In the genomic region with DNA sequence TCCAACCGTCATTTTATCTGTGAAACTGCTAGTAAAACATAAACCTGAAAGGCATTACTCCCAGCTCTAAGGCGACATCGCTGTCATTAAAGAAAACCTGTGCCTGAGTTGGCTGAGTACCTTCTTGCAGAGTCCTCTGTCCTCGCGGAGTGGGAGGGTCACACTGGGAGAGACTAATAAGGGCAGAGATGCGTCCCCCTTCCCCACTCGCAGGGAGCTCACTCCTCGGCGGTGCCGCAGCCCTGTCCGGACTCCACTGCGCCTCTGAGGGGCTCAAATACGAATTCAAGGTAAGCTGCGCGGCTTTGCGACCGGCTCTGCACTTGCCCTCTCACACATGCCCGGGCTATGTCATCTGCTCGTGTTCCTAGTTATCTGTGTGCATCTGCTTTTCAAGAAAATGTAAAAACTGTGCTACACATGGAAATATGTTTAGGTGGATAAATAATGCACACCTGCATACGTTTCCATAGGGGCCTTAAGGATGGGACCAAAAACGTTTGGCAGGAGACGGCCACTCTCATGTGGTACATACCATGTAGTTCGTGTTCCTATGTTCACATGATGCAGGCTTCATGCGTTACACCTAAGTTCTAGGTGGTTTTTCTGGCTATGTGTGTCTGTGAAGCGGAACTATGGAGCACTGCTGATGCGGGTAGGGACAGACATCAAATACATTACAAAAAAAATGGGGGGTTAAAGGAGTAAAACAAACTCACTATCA, we compare ENCODE assay signal across 9 cellular contexts. TPM values are rescaled to one million over a fixed set of nuclear protein-coding genes. Genes with fewer than 3 reads are reported as not detected.
DNase-seq lines count a peak whose midpoint lies in the region; ATAC-seq, FAIRE-seq and TF ChIP-seq lines count a peak whose summit lies in the region.
"Had no signal": no experiment of that assay in that cellular context is flagged by ENCODE, and none has a peak within 500 bp of the region (broad histone marks: within the 10 kb centered on the region; RNA-seq: fewer than 3 reads in every experiment).

A gene (plus strand): TSS at position 206 of the 724 bp plus-strand sequence. CDS start 13,012 bp downstream, outside the sequence.

- DNase-seq in A549 (ENCODE audit: low read depth in 1 of 2, low spot score in 1 of 2): no peak
- peak; percentile 48 for DNase-seq in OCI-M1 (lab: John Stamatoyannopoulos, UW)
- peak in 6 of 7 donors; percentile 4 to 56 (median 16) for DNase-seq in adrenal gland
- no peak for DNase-seq in CD1c-positive myeloid dendritic cell (ENCODE audit: extremely low spot score)

- FAIRE-seq in A549 (lab: Jason Lieb, UNC): no peak

- TF ChIP-seq CTCF in A549 (IDR thresholded peaks at IDR 0.05) (no peak), adrenal gland (IDR thresholded peaks at IDR 0.05) (no peak)

- peak; percentile 58 to 69 for ATAC-seq in A549
- ATAC-seq in GM18861 (IDR thresholded peaks at IDR 0.05; ENCODE audit: unreplicated experiment): peak; percentile 45
- ATAC-seq in HG02981 (IDR thresholded peaks at IDR 0.05; ENCODE audit: unreplicated experiment): peak; percentile 47

- intact Hi-C loops in adrenal gland (cut with DNase I): no loop called here

- CTCF ChIA-PET in A549 (lab: Yijun Ruan, JAX): interaction anchor here (0.5 to 0.7 kb wide), 2 partner anchors 40 to 87 kb away, joined by 3 read pairs; no protein-coding TSS in a partner anchor

- no peaks in the 10 kb centered on the region for H3K27me3 ChIP-seq in adrenal gland

- no peak for TF ChIP-seq POLR2A in A549 (IDR thresholded peaks at IDR 0.05; ENCODE audit: low read length)
- TF ChIP-seq POLR2A in adrenal gland (IDR thresholded peaks at IDR 0.05): no peak

- H3K4me1 ChIP-seq in A549 (peaks cover 3% of the 10 kb centered on the region; the same call in 1 of the 3 replicates), adrenal gland (replicated peaks in 1 of 2) (peaks cover 0 to 10% of the 10 kb centered on the region in 2 donors)

- H3K4me2 ChIP-seq in A549: peak within 1 kb of the TSS; percentile 80

- peak within 1 kb of the TSS; percentile 39 for H3K4me3 ChIP-seq in A549
- H3K4me3 ChIP-seq in adrenal gland: peak within 1 kb of the TSS in 3 of 4 donors; percentile 25 to 64 (median 31)
- H3K4me3 ChIP-seq in iPS-18c (ENCODE audit: insufficient read depth, low read depth, low read length): peak within 1 kb of the TSS; percentile 64
- H3K4me3 ChIP-seq in skin epidermis: peak within 1 kb of the TSS; percentile 34 to 50 (median 45)

- H3K36me3 ChIP-seq in adrenal gland (replicated peaks in 1 of 2): no peaks in the 10 kb centered on the region

- TF ChIP-seq RAD21 in A549 (conservative IDR thresholded peaks at IDR 0.05 in 1 of 2, IDR thresholded peaks at IDR 0.05 in 1 of 2): no peak

- TF ChIP-seq EP300 in A549 (IDR thresholded peaks at IDR 0.05): no peak

- POLR2A ChIA-PET in A549 (lab: Yijun Ruan, JAX): no interaction called here

- H3K9me3 ChIP-seq in A549: no peaks in the 10 kb centered on the region
- H3K9me3 ChIP-seq in adrenal gland (replicated peaks in 1 of 3): no peaks in the 10 kb centered on the region
- peaks cover 3% of the 10 kb centered on the region for H3K9me3 ChIP-seq in iPS-18c (ENCODE audit: control insufficient read depth, insufficient read depth, low read length)

- 9% methylated on average over 12 of the region's 26 CpGs for WGBS in A549 (ENCODE audit: missing lambda C conversion rate)
- 2 to 4% (median 3%) methylated on average over 20 to 26 of the region's 26 CpGs for WGBS in adrenal gland, 4 donors

- H3K27ac ChIP-seq in A549 (peak within 1 kb of the TSS in 1 of 2 experiments; percentile 42; a peak in 1 of 6 replicates), adrenal gland (peak within 1 kb of the TSS in 1 of 5 donors; percentile 41), skin epidermis (peak within 1 kb of the TSS in 8 of 21 experiments; percentile 4 to 80 (median 47))

TF ChIP-seq in A549, 52 proteins besides CTCF, POLR2A, EP300 and RAD21:
- TF ChIP-seq CEBPB (IDR thresholded peaks at IDR 0.05): no peak
- no peak for TF ChIP-seq ESRRA (IDR thresholded peaks at IDR 0.05; ENCODE audit: borderline replicate concordance, low read length)
- TF ChIP-seq RCOR1 (IDR thresholded peaks at IDR 0.05; ENCODE audit: low read depth, low read length): no peak
- TF ChIP-seq NR3C1 (IDR thresholded peaks at IDR 0.05): no peak
- TF ChIP-seq, protein P1, sequence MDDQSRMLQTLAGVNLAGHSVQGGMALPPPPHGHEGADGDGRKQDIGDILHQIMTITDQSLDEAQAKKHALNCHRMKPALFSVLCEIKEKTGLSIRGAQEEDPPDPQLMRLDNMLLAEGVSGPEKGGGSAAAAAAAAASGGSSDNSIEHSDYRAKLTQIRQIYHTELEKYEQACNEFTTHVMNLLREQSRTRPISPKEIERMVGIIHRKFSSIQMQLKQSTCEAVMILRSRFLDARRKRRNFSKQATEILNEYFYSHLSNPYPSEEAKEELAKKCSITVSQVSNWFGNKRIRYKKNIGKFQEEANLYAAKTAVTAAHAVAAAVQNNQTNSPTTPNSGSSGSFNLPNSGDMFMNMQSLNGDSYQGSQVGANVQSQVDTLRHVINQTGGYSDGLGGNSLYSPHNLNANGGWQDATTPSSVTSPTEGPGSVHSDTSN (IDR thresholded peaks at IDR 0.05): no peak
- TF ChIP-seq NPAS2 (CRISPR knock-in tag; IDR thresholded peaks at IDR 0.05; ENCODE audit: borderline replicate concordance): no peak
- TF ChIP-seq, protein P2, sequence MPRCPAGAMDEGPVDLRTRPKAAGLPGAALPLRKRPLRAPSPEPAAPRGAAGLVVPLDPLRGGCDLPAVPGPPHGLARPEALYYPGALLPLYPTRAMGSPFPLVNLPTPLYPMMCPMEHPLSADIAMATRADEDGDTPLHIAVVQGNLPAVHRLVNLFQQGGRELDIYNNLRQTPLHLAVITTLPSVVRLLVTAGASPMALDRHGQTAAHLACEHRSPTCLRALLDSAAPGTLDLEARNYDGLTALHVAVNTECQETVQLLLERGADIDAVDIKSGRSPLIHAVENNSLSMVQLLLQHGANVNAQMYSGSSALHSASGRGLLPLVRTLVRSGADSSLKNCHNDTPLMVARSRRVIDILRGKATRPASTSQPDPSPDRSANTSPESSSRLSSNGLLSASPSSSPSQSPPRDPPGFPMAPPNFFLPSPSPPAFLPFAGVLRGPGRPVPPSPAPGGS (IDR thresholded peaks at IDR 0.05): no peak
- TF ChIP-seq ZSCAN20 (CRISPR knock-in tag; IDR thresholded peaks at IDR 0.05): no peak
- no peak for TF ChIP-seq FOSB (CRISPR knock-in tag; IDR thresholded peaks at IDR 0.05)
- TF ChIP-seq NFE2L2 (conservative IDR thresholded peaks at IDR 0.05; ENCODE audit: low read length): no peak

RNA-seq across cellular contexts. Expression of the gene that starts here (rescaled TPM):
- polyA plus RNA-seq in A549 (2011; rRNA removed) (not detected in 2 replicates), A549 (2017; fragmentation: RNase III; extraction: RNeasy Plus Mini Kit Qiagen cat#74134 plus additional on column Dnase treatment) (not detected in 3 replicates), adrenal gland (under 1 TPM; 0.03 to 0.32 (median 0.16) TPM)
- not detected in 2 replicates for polyA plus RNA-seq in A549 (2012; cell fraction: cytosol; rRNA removed)
- polyA plus RNA-seq in A549 (2012; cell fraction: nucleus; rRNA removed): not detected in 2 replicates
- not detected in 2 replicates for polyA minus RNA-seq in A549 (2011; rRNA and poly(A)+ RNA removed)
- total RNA-seq in adrenal gland: under 1 TPM in 3 of 8 donors, not detected in 5; under 0.01 to 0.11 (median 0.07) TPM
- total RNA-seq: pulmonary artery endothelial cell had no signal

Comparison
In these comparisons a context has a peak if more than half of its experiments do, and no peak if none do; other contexts are left out.
1. Peak in ATAC-seq, H3K4me3 ChIP-seq and H3K4me2 ChIP-seq in A549; RNA of the gene not detected or under 1 TPM.
2. Peak in DNase-seq and H3K4me3 ChIP-seq in adrenal gland; RNA of the gene not detected or under 1 TPM.